ENCODE assay signal across 8 cellular contexts in the genomic region with DNA sequence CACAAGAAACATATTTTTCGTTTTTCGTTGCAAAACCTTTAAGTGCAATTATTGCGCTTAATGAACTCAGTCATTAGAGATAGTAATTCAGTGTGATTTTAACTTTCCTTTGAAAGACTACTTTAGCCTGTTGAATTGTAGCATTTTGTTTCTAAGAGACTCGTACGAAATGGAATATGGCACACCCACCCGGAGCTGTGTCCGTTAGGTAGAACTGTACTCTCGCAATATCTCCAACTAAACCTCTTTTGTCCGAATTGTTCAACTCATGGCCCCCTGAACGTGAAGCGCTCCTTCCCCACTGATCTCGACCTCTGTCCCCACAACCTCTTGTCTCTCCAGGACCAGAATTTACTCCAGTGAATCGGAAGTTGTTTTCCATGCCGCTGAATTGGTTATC. TPM values are rescaled to one million over a fixed set of nuclear protein-coding genes. Genes with fewer than 3 reads are reported as not detected.
A peak's percentile ranks its signal among the peaks of the same experiment; 100 is the strongest.
DNase-seq lines count a peak whose midpoint lies in the region; ATAC-seq and TF ChIP-seq lines count a peak whose summit lies in the region.

No MANE protein-coding gene starts in this region.

- no peaks in the 10 kb centered on the region for H3K9me2 ChIP-seq in OCI-LY1 (ENCODE audit: low read depth, low read length)

- H3K4me2 ChIP-seq in OCI-LY1 (ENCODE audit: low read length) = peak overlapping the region; percentile 85

- ATAC-seq in gastrocnemius medialis = peak; percentile 11 to 24
- no peak for ATAC-seq in GM21447 (IDR thresholded peaks at IDR 0.05; ENCODE audit: unreplicated experiment)

- in situ Hi-C loops in gastrocnemius medialis (cut with MboI; ENCODE audit: low sequenced_read_pairs in 4 of 4) = loop anchor here in 3 of 4 donors (5.0 to 10.0 kb wide), 3 partner anchors 60 to 162 kb away; a partner anchor contains a TSS

- H3K27ac ChIP-seq in ACC112 (ENCODE audit: low read depth, low read length) (peak overlapping the region; percentile 95), OCI-LY1 (ENCODE audit: low read depth, low read length, poor library complexity, severe bottlenecking) (peak overlapping the region; percentile 85), gastrocnemius medialis (peak overlapping the region; percentile 88 to 99 (median 96))

- TF ChIP-seq POLR2A in gastrocnemius medialis (IDR thresholded peaks at IDR 0.05) = no peak

- TF ChIP-seq CTCF in GM12864 (IDR thresholded peaks at IDR 0.05; ENCODE audit: low read depth, low read length, missing control alignments) (no peak), OCI-LY1 (IDR thresholded peaks at IDR 0.05; ENCODE audit: low read length) (no peak), gastrocnemius medialis (IDR thresholded peaks at IDR 0.05 in 4 of 5, conservative IDR thresholded peaks at IDR 0.05 in 1 of 5) (no peak)

- H3K4me1 ChIP-seq in ACC112 (ENCODE audit: control insufficient read depth, insufficient read depth, low read length, unreplicated experiment) (peaks cover 28% of the 10 kb centered on the region), OCI-LY1 (ENCODE audit: insufficient read depth, low read length, severe bottlenecking) (peaks cover 50% of the 10 kb centered on the region), iPS-15b (ENCODE audit: control insufficient read depth, insufficient read depth, low read length) (peaks cover 17% of the 10 kb centered on the region), gastrocnemius medialis (peaks cover 43 to 48% of the 10 kb centered on the region in 2 donors)

- H3F3A ChIP-seq in OCI-LY1 (ENCODE audit: insufficient read depth, low read length) = no peaks in the 10 kb centered on the region

- H2AFZ ChIP-seq in ACC112 (ENCODE audit: low read length, unreplicated experiment) = peak overlapping the region; percentile 16
- peak overlapping the region; percentile 52; the same call in 1 of the 2 replicates for H2AFZ ChIP-seq in OCI-LY1 (ENCODE audit: low read length)

- peak overlapping the region; percentile 93 for H3K4me3 ChIP-seq in ACC112 (ENCODE audit: low read depth, low read length)
- peak overlapping the region; percentile 62 for H3K4me3 ChIP-seq in GM12864 (ENCODE audit: low read depth, low read length)
- peak overlapping the region; percentile 93 for H3K4me3 ChIP-seq in OCI-LY1 (ENCODE audit: low read depth, low read length, poor library complexity, severe bottlenecking)
- H3K4me3 ChIP-seq in iPS-15b (ENCODE audit: low read depth, low read length) = peak overlapping the region; percentile 92
- H3K4me3 ChIP-seq in gastrocnemius medialis = peak overlapping the region; percentile 71 to 86 (median 73)

- intact Hi-C loops in gastrocnemius medialis (cut with DNase I; ENCODE audit: low total_unique reads) = loop anchor here (1.0 to 10.0 kb wide), 3 partner anchors 73 to 1052 kb away; a partner anchor contains a TSS

- H3K9me3 ChIP-seq in OCI-LY1 (ENCODE audit: low read length) (no peaks in the 10 kb centered on the region), iPS-15b (ENCODE audit: control insufficient read depth, insufficient read depth, low read length) (no peaks in the 10 kb centered on the region), gastrocnemius medialis (no peaks in the 10 kb centered on the region)

- peak overlapping the region; percentile 94 for H3K9ac ChIP-seq in OCI-LY1 (ENCODE audit: low read length)
- peak overlapping the region; percentile 76 for H3K9ac ChIP-seq in iPS-15b (ENCODE audit: low read depth, low read length)

- DNase-seq in GM12864 (ENCODE audit: low read depth) = no peak
- DNase-seq in astrocyte of the hippocampus (ENCODE audit: low read depth, low spot score) = peak; percentile 58
- DNase-seq in gastrocnemius medialis = peak in 1 of 2 donors; percentile 24
- no peak for DNase-seq in NCI-H1436 (lab: John Stamatoyannopoulos, UW)

- no peaks in the 10 kb centered on the region for H4K20me1 ChIP-seq in OCI-LY1 (ENCODE audit: insufficient read depth, low read length)

- H3K79me2 ChIP-seq in ACC112 (ENCODE audit: control insufficient read depth, insufficient read depth, low read length, unreplicated experiment) (peaks cover 53% of the 10 kb centered on the region), OCI-LY1 (ENCODE audit: insufficient read depth, low read length) (peaks cover 49% of the 10 kb centered on the region)

- H3K27me3 ChIP-seq in ACC112 (ENCODE audit: insufficient read depth, low read length) (no peaks in the 10 kb centered on the region), OCI-LY1 (ENCODE audit: insufficient read depth, low read length) (no peaks in the 10 kb centered on the region), iPS-15b (ENCODE audit: control insufficient read depth, insufficient read depth, low read length) (no peaks in the 10 kb centered on the region), gastrocnemius medialis (no peaks in the 10 kb centered on the region)

- H3K36me3 ChIP-seq in ACC112 (ENCODE audit: insufficient read depth, low read length) (no peaks in the 10 kb centered on the region), OCI-LY1 (ENCODE audit: insufficient read depth, low read length) (peaks cover 14% of the 10 kb centered on the region), iPS-15b (ENCODE audit: control insufficient read depth, insufficient read depth, low read length) (peaks cover 2% of the 10 kb centered on the region), gastrocnemius medialis (no peaks in the 10 kb centered on the region)

RNA-seq across cellular contexts. Expression of a gene that starts 0.8 kb away (rescaled TPM):
- total RNA-seq in gastrocnemius medialis = 10 to 100 TPM; 11.3 to 42.8 (median 34.8) TPM
